In the genomic region with DNA sequence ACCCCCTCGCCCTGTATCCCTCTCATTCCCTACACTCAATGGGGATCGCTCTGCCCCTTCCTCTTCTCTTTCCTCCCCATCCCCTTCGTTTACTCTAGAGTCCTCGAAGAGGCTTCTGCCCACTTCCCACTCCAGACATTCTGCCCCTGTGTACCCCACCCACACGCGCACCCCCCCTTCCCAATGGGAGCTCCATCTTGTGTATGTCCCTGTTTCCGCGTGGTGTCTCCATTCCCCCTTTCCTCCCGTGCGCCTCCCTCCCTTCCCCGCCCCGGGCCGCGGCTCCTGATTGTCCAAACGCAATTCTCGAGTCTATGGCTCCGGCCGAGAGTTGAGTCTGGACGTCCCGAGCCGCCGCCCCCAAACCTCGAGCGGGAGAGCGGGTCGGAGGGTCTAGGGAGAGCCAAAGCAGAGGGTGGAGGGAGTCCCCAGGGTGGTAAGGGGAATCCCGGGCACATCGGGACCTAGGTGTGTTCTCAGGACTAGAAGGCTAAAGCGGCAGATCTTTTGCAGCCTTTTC, we compare ENCODE assay signal across 8 cellular contexts. TPM values are rescaled to one million over a fixed set of nuclear protein-coding genes. Genes with fewer than 3 reads are reported as not detected.
DNase-seq lines count a peak whose midpoint lies in the region; ATAC-seq, FAIRE-seq and TF ChIP-seq lines count a peak whose summit lies in the region.

No MANE protein-coding gene starts in this region.

- CTCF ChIA-PET in GM12878 (lab: Yijun Ruan, JAX), result interaction anchor here (1.1 to 2.9 kb wide), 6 partner anchors 8 to 110 kb away, joined by 4 to 23 read pairs (median 6); partner anchors contain the start of genes RPS18, VPS52 and ZBTB22

- H3K79me2 ChIP-seq in DND-41 (ENCODE audit: insufficient read depth, low read length) (peaks cover 18% of the 10 kb centered on the region), GM12878 (ENCODE audit: control insufficient read depth, insufficient read depth, low read length) (peaks cover 4% of the 10 kb centered on the region)

- POLR2A ChIA-PET in GM12878 (lab: Charles Lee), result interaction anchor here (0.6 to 1.8 kb wide), 5 partner anchors 58 to 132 kb away, joined by 3 to 9 read pairs (median 4); partner anchors contain the start of genes HLA-DPB1, RPS18, VPS52 and ZBTB22

- DNase-seq in DND-41 (no peak), LoVo (ENCODE audit: low spot score) (peak; percentile 19), GM12878 (ENCODE audit: low read depth, low spot score) (no peak), small intestine (peak; percentile 49), NCI-H2171 treated with DMSO at 0.1 percent for 48 hours (lab: John Stamatoyannopoulos, UW) (no peak)

- in situ Hi-C loops in GM12878 (cut with MboI), result no loop called here

- no peak for TF ChIP-seq POLR2A in GM12878 (IDR thresholded peaks at IDR 0.05; ENCODE audit: low read depth, low read length)

- H3K4me1 ChIP-seq in DND-41 (ENCODE audit: insufficient read depth, low read length) (peaks cover 49% of the 10 kb centered on the region), GM12878 (ENCODE audit: control insufficient read depth, insufficient read depth, low read length) (peaks cover 22% of the 10 kb centered on the region), iPS-18a (ENCODE audit: control insufficient read depth, low read depth, low read length) (peaks cover 18% of the 10 kb centered on the region), small intestine (ENCODE audit: control insufficient read depth in 2 of 2, insufficient read depth in 1 of 2, low read depth in 1 of 2, low read length in 1 of 2) (peaks cover 0 to 7% of the 10 kb centered on the region in 2 donors)

- H4K20me1 ChIP-seq in DND-41 (ENCODE audit: insufficient read depth, low read length), result peaks cover 7% of the 10 kb centered on the region
- no peaks in the 10 kb centered on the region; the same call in 1 of the 2 replicates for H4K20me1 ChIP-seq in GM12878 (ENCODE audit: control insufficient read depth, insufficient read depth)

- H3K4me3 ChIP-seq in DND-41 (ENCODE audit: low read depth in 1 of 2, low read length in 2 of 2) (peak overlapping the region; percentile 76), GM12878 (peak overlapping the region; percentile 94), iPS-18a (ENCODE audit: low read length) (peak overlapping the region; percentile 80), small intestine (ENCODE audit: low read depth in 1 of 2, low read length in 2 of 2) (peak overlapping the region; percentile 83 to 87)

- ATAC-seq in DND-41 (ENCODE audit: insufficient read depth, low read depth), result no peak
- ATAC-seq in GM12878, result peak; percentile 9
- no peak for ATAC-seq in GM18520 (IDR thresholded peaks at IDR 0.05; ENCODE audit: unreplicated experiment)
- ATAC-seq in HG03139 (IDR thresholded peaks at IDR 0.05; ENCODE audit: unreplicated experiment), result no peak

- intact Hi-C loops in GM12878 (cut with micrococcal nuclease; ENCODE audit: unreplicated experiment), result loop anchor here (10.0 kb wide), 1 partner anchor 367 kb away; no protein-coding TSS in a partner anchor

- H3K9me3 ChIP-seq in DND-41 (ENCODE audit: insufficient read depth, low read length, severe bottlenecking) (no peaks in the 10 kb centered on the region), GM12878 (replicated peaks; ENCODE audit: control insufficient read depth, insufficient read depth, low read length) (no peaks in the 10 kb centered on the region), iPS-18a (ENCODE audit: control insufficient read depth, low read depth, low read length) (no peaks in the 10 kb centered on the region), small intestine (ENCODE audit: control insufficient read depth, low read depth) (no peaks in the 10 kb centered on the region)

- peak overlapping the region; percentile 88 for H3K4me2 ChIP-seq in DND-41 (ENCODE audit: insufficient read depth, low read length)
- H3K4me2 ChIP-seq in GM12878 (ENCODE audit: control insufficient read depth, insufficient read depth), result peak overlapping the region; percentile 98

- TF ChIP-seq CTCF in DND-41 (IDR thresholded peaks at IDR 0.05; ENCODE audit: borderline replicate concordance, extremely low read depth, low read length, poor library complexity, severe bottlenecking) (no peak), GM12878 (IDR thresholded peaks at IDR 0.05 in 2 of 3, conservative IDR thresholded peaks at IDR 0.05 in 1 of 3; ENCODE audit: control insufficient read depth in 2 of 3, extremely low read depth in 1 of 3, insufficient read depth in 1 of 3, low read depth in 3 of 3, low read length in 3 of 3) (no peak)

- H3K36me3 ChIP-seq in DND-41 (ENCODE audit: insufficient read depth, low read length) (peaks cover 28% of the 10 kb centered on the region), GM12878 (ENCODE audit: control insufficient read depth in 2 of 2, insufficient read depth in 2 of 2, low read length in 1 of 2) (peaks cover 5 to 12% of the 10 kb centered on the region in 2 experiments), iPS-18a (ENCODE audit: control insufficient read depth, low read depth, low read length) (peaks cover 19% of the 10 kb centered on the region), small intestine (ENCODE audit: control insufficient read depth in 2 of 2, insufficient read depth in 2 of 2, low read length in 2 of 2) (peaks cover 3 to 8% of the 10 kb centered on the region in 2 donors)

- SMC1A ChIA-PET in GM12878 (lab: Charles Lee; ENCODE audit: uncharacterized antibody, unreplicated experiment), result interaction anchor here (2.2 kb wide), 1 partner anchor 64 kb away, joined by 7 read pairs; the partner anchor contains the start of genes RPS18 and VPS52

- H3K27me3 ChIP-seq in DND-41 (ENCODE audit: insufficient read depth, low read length, poor library complexity) (peaks cover 5% of the 10 kb centered on the region), GM12878 (replicated peaks in 1 of 2; ENCODE audit: control insufficient read depth in 2 of 2, insufficient read depth in 2 of 2, low read length in 1 of 2) (no peaks in the 10 kb centered on the region), iPS-18a (ENCODE audit: control insufficient read depth, insufficient read depth, low read length) (peaks cover 50% of the 10 kb centered on the region), small intestine (ENCODE audit: control insufficient read depth in 2 of 2, insufficient read depth in 2 of 2, low read length in 2 of 2) (no peaks in the 10 kb centered on the region)

- H3K9ac ChIP-seq in DND-41 (ENCODE audit: low read depth, low read length), result peak overlapping the region; percentile 94
- peak overlapping the region; percentile 98 for H3K9ac ChIP-seq in GM12878 (ENCODE audit: control insufficient read depth, insufficient read depth, low read length)
- peak overlapping the region; percentile 74 for H3K9ac ChIP-seq in iPS-18a (ENCODE audit: low read length)

- RAD21 ChIA-PET in GM12878 (lab: Charles Lee; ENCODE audit: unreplicated experiment), result interaction anchor here (0.7 to 2.0 kb wide), 4 partner anchors 8 to 757 kb away, joined by 3 to 15 read pairs (median 3); no protein-coding TSS in a partner anchor

- 0% methylated on average over 19 of the region's 29 CpGs for WGBS in GM12878 (ENCODE audit: insufficient coverage, insufficient replicate concordance, low lambda C conversion rate, missing lambda C conversion rate)
- 1% methylated on average over 26 to 29 of the region's 29 CpGs for WGBS in small intestine, 3 donors

- H3K27ac ChIP-seq in DND-41 (ENCODE audit: low read length) (peak overlapping the region; percentile 81), GM12878 (ENCODE audit: control insufficient read depth, insufficient read depth) (peak overlapping the region; percentile 96), iPS-18a (ENCODE audit: low read length) (no peak overlapping the region), small intestine (ENCODE audit: low read depth in 1 of 2, low read length in 1 of 2) (peak overlapping the region; percentile 89 to 95)

- no peak for TF ChIP-seq EP300 in GM12878 (IDR thresholded peaks at IDR 0.05; ENCODE audit: borderline replicate concordance in 1 of 2, control insufficient read depth in 1 of 2, low read depth in 2 of 2, low read length in 2 of 2)

- no peak for TF ChIP-seq RAD21 in GM12878 (IDR thresholded peaks at IDR 0.05; ENCODE audit: insufficient read depth, low read depth, low read length)

- peak overlapping the region; percentile 88 for H2AFZ ChIP-seq in DND-41 (ENCODE audit: low read depth, low read length)
- H2AFZ ChIP-seq in GM12878 (ENCODE audit: control insufficient read depth, low read depth, low read length), result peak overlapping the region; percentile 90

- peak; percentile 13 for FAIRE-seq in GM12878 (lab: Jason Lieb, UNC)
- no peak for FAIRE-seq in small intestine (lab: Jason Lieb, UNC)

- no TSS peak for BruUV-seq in GM12878 (replicated peaks; lab: Mats Ljungman, UMichigan)

RNA-seq across cellular contexts. Expression of gene RING1, which starts 0.7 kb away (rescaled TPM):
- total RNA-seq in GM12878 (2013; cell fraction: nucleolus; rRNA removed), result 5.2 and 6.4 TPM in 2 replicates
- total RNA-seq in GM12878 (2014; rRNA removed) (11.6 and 16.2 TPM in 2 replicates), GM12878 (2014; rRNA removed; fragmentation: Illumina TruSeq; extraction: Trizol) (16.0 and 17.2 TPM in 2 replicates), GM12878 (2021) (24.1 and 24.9 TPM in 2 replicates)
- polyA plus RNA-seq in GM12878 (2011; ENCODE audit: low read depth), result 7.9 TPM
- polyA plus RNA-seq in GM12878 (2011; rRNA removed) (9.0 and 15.4 TPM in 2 replicates), GM12878 (2014; fragmentation: Illumina TruSeq; extraction: Trizol) (11.2 and 16.9 TPM in 2 replicates), GM12878 (2014; fragmentation: Nextera tagmentation; extraction: Ambion mirVana) (1 to 10 TPM; 2.0 to 4.2 TPM), GM12878 (2014; rRNA removed) (27.2 and 27.8 TPM in 2 replicates), GM12878 (2016; fragmentation: Nextera tagmentation; extraction: Ambion mirVana) (1 to 10 TPM; 5.4 to 6.3 TPM), small intestine (10 to 100 TPM; 30.4 to 46.7 (median 42.3) TPM)
- 18.1 and 21.3 TPM in 2 replicates for polyA plus RNA-seq in GM12878 (2011; cell fraction: cytosol; rRNA removed)
- 34.4 and 40.4 TPM in 2 replicates for polyA plus RNA-seq in GM12878 (2011; cell fraction: nucleus; rRNA removed)
- 22.0 and 31.1 TPM in 2 replicates for polyA plus RNA-seq in GM12878 (2012)
- 8.7 and 11.2 TPM in 2 replicates for polyA minus RNA-seq in GM12878 (2011; rRNA and poly(A)+ RNA removed)
- 7.1 and 7.6 TPM in 2 replicates for polyA minus RNA-seq in GM12878 (2011; cell fraction: cytosol; rRNA and poly(A)+ RNA removed)
- 2.3 and 4.1 TPM in 2 replicates for polyA minus RNA-seq in GM12878 (2011; cell fraction: nucleus; rRNA and poly(A)+ RNA removed)

RNA-seq across cellular contexts. Expression of gene HSD17B8, which starts 3.2 kb away (rescaled TPM):
- 7.5 and 9.9 TPM in 2 replicates for total RNA-seq in GM12878 (2013; cell fraction: nucleolus; rRNA removed)
- total RNA-seq in GM12878 (2014; rRNA removed) (38.4 and 41.5 TPM in 2 replicates), GM12878 (2014; rRNA removed; fragmentation: Illumina TruSeq; extraction: Trizol) (14.1 and 14.4 TPM in 2 replicates), GM12878 (2021) (23.8 and 30.8 TPM in 2 replicates)
- 13.8 TPM for polyA plus RNA-seq in GM12878 (2011; ENCODE audit: low read depth)
- polyA plus RNA-seq in GM12878 (2011; rRNA removed) (20.0 and 29.2 TPM in 2 replicates), GM12878 (2014; fragmentation: Illumina TruSeq; extraction: Trizol) (7.8 and 12.5 TPM in 2 replicates), GM12878 (2014; fragmentation: Nextera tagmentation; extraction: Ambion mirVana) (10 to 100 TPM in 1 of 2 experiments, 1 to 10 TPM in 1; 3.1 to 13.6 TPM), GM12878 (2014; rRNA removed) (40.8 and 40.9 TPM in 2 replicates), GM12878 (2016; fragmentation: Nextera tagmentation; extraction: Ambion mirVana) (10 to 100 TPM; 46.7 to 54.3 TPM), small intestine (10 to 100 TPM; 30.9 to 33.8 (median 32.2) TPM)
- polyA plus RNA-seq in GM12878 (2011; cell fraction: cytosol; rRNA removed), result 41.7 and 54.6 TPM in 2 replicates
- polyA plus RNA-seq in GM12878 (2011; cell fraction: nucleus; rRNA removed), result 51.8 and 54.1 TPM in 2 replicates
- 19.5 and 25.0 TPM in 2 replicates for polyA plus RNA-seq in GM12878 (2012)
- polyA minus RNA-seq in GM12878 (2011; rRNA and poly(A)+ RNA removed), result 20.0 and 26.4 TPM in 2 replicates
- 3.3 and 6.5 TPM in 2 replicates for polyA minus RNA-seq in GM12878 (2011; cell fraction: cytosol; rRNA and poly(A)+ RNA removed)
- 5.9 and 11.8 TPM in 2 replicates for polyA minus RNA-seq in GM12878 (2011; cell fraction: nucleus; rRNA and poly(A)+ RNA removed)

RNA-seq across cellular contexts. Expression of gene SLC39A7, which starts 7.0 kb away (rescaled TPM):
- 28.9 TPM in 2 replicates for total RNA-seq in GM12878 (2013; cell fraction: nucleolus; rRNA removed)
- total RNA-seq in GM12878 (2014; rRNA removed) (48.9 and 50.6 TPM in 2 replicates), GM12878 (2014; rRNA removed; fragmentation: Illumina TruSeq; extraction: Trizol) (41.3 and 43.9 TPM in 2 replicates), GM12878 (2021) (52.9 and 57.3 TPM in 2 replicates)
- polyA plus RNA-seq in GM12878 (2011; ENCODE audit: low read depth), result 55.2 TPM
- polyA plus RNA-seq in GM12878 (2011; rRNA removed) (23.0 and 37.4 TPM in 2 replicates), GM12878 (2014; fragmentation: Illumina TruSeq; extraction: Trizol) (51.0 and 63.1 TPM in 2 replicates), GM12878 (2014; fragmentation: Nextera tagmentation; extraction: Ambion mirVana) (1 to 10 TPM; 7.3 to 8.4 TPM), GM12878 (2014; rRNA removed) (55.3 and 56.1 TPM in 2 replicates), GM12878 (2016; fragmentation: Nextera tagmentation; extraction: Ambion mirVana) (10 to 100 TPM; 12.8 to 14.0 TPM), small intestine (100 to 1,000 TPM in 1 of 3 donors, 10 to 100 TPM in 2; 38.9 to 162 (median 57.3) TPM)
- polyA plus RNA-seq in GM12878 (2011; cell fraction: cytosol; rRNA removed), result 50.2 and 54.2 TPM in 2 replicates
- polyA plus RNA-seq in GM12878 (2011; cell fraction: nucleus; rRNA removed), result 55.7 and 62.9 TPM in 2 replicates
- polyA plus RNA-seq in GM12878 (2012), result 59.6 and 80.9 TPM in 2 replicates
- 30.9 and 31.3 TPM in 2 replicates for polyA minus RNA-seq in GM12878 (2011; rRNA and poly(A)+ RNA removed)
- 11.0 and 13.6 TPM in 2 replicates for polyA minus RNA-seq in GM12878 (2011; cell fraction: cytosol; rRNA and poly(A)+ RNA removed)
- polyA minus RNA-seq in GM12878 (2011; cell fraction: nucleus; rRNA and poly(A)+ RNA removed), result 18.6 and 31.2 TPM in 2 replicates

RNA-seq across cellular contexts. Expression of gene RXRB, which starts 7.2 kb away (rescaled TPM):
- total RNA-seq in GM12878 (2013; cell fraction: nucleolus; rRNA removed), result 37.4 and 40.4 TPM in 2 replicates
- total RNA-seq in GM12878 (2014; rRNA removed), result 14.0 TPM in 2 replicates
- 9.5 and 10.8 TPM in 2 replicates for total RNA-seq in GM12878 (2014; rRNA removed; fragmentation: Illumina TruSeq; extraction: Trizol)
- 27.1 and 30.3 TPM in 2 replicates for total RNA-seq in GM12878 (2021)
- polyA plus RNA-seq in GM12878 (2011; ENCODE audit: low read depth), result 20.9 TPM
- 26.6 and 35.0 TPM in 2 replicates for polyA plus RNA-seq in GM12878 (2011; rRNA removed)
- polyA plus RNA-seq in GM12878 (2011; cell fraction: cytosol; rRNA removed), result 33.9 and 40.3 TPM in 2 replicates
- 155 and 193 TPM in 2 replicates for polyA plus RNA-seq in GM12878 (2011; cell fraction: nucleus; rRNA removed)
- polyA plus RNA-seq in GM12878 (2012), result 35.2 and 36.1 TPM in 2 replicates
- 16.4 and 25.8 TPM in 2 replicates for polyA plus RNA-seq in GM12878 (2014; fragmentation: Illumina TruSeq; extraction: Trizol)
- polyA plus RNA-seq in GM12878 (2014; fragmentation: Nextera tagmentation; extraction: Ambion mirVana), result 1 to 10 TPM in 1 of 2 experiments, under 1 TPM in 1; 0.71 to 1.6 TPM
- polyA plus RNA-seq in GM12878 (2014; rRNA removed), result 30.3 and 34.4 TPM in 2 replicates
- polyA plus RNA-seq in GM12878 (2016; fragmentation: Nextera tagmentation; extraction: Ambion mirVana), result 10 to 100 TPM; 19.8 to 21.0 TPM
- 36.9 and 38.1 TPM in 2 replicates for polyA minus RNA-seq in GM12878 (2011; rRNA and poly(A)+ RNA removed)
- polyA minus RNA-seq in GM12878 (2011; cell fraction: cytosol; rRNA and poly(A)+ RNA removed), result 6.8 and 11.2 TPM in 2 replicates
- polyA minus RNA-seq in GM12878 (2011; cell fraction: nucleus; rRNA and poly(A)+ RNA removed), result 24.2 and 28.5 TPM in 2 replicates
- polyA plus RNA-seq in small intestine, result 10 to 100 TPM; 26.3 to 32.4 (median 29.2) TPM

RNA-seq across cellular contexts. Expression of gene COL11A2, which starts 15.4 kb away (rescaled TPM):
- 1.8 and 1.9 TPM in 2 replicates for total RNA-seq in GM12878 (2013; cell fraction: nucleolus; rRNA removed)
- total RNA-seq in GM12878 (2014; rRNA removed) (0.22 and 0.23 TPM in 2 replicates), GM12878 (2014; rRNA removed; fragmentation: Illumina TruSeq; extraction: Trizol) (0.22 and 0.23 TPM in 2 replicates), GM12878 (2021) (0.51 and 0.53 TPM in 2 replicates)
- polyA plus RNA-seq in GM12878 (2011; ENCODE audit: low read depth), result 0.25 TPM
- polyA plus RNA-seq in GM12878 (2011; rRNA removed) (0.42 and 0.83 TPM in 2 replicates), GM12878 (2014; fragmentation: Illumina TruSeq; extraction: Trizol) (0.09 and 0.44 TPM in 2 replicates), GM12878 (2014; fragmentation: Nextera tagmentation; extraction: Ambion mirVana) (under 1 TPM in 1 of 2 experiments, not detected in 1; 0.07 TPM), GM12878 (2014; rRNA removed) (0.72 and 0.76 TPM in 2 replicates), GM12878 (2016; fragmentation: Nextera tagmentation; extraction: Ambion mirVana) (under 1 TPM; 0.03 to 0.15 TPM), small intestine (under 1 TPM; 0.27 to 0.67 (median 0.57) TPM)
- 0.36 and 0.57 TPM in 2 replicates for polyA plus RNA-seq in GM12878 (2011; cell fraction: cytosol; rRNA removed)
- 8.6 and 10.3 TPM in 2 replicates for polyA plus RNA-seq in GM12878 (2011; cell fraction: nucleus; rRNA removed)
- polyA plus RNA-seq in GM12878 (2012), result 0.70 and 0.73 TPM in 2 replicates
- 0.15 and 0.46 TPM in 2 replicates for polyA minus RNA-seq in GM12878 (2011; rRNA and poly(A)+ RNA removed)
- not detected in 2 replicates for polyA minus RNA-seq in GM12878 (2011; cell fraction: cytosol; rRNA and poly(A)+ RNA removed)
- 0.85 and 0.86 TPM in 2 replicates for polyA minus RNA-seq in GM12878 (2011; cell fraction: nucleus; rRNA and poly(A)+ RNA removed)

Comparison
In these comparisons a context has a peak if more than half of its experiments do, and no peak if none do; other contexts are left out.
1. DNase-seq: peak in LoVo (single experiment) and small intestine (single experiment); none in DND-41 (single experiment), GM12878 (single experiment) and NCI-H2171 treated with DMSO at 0.1 percent for 48 hours (single experiment).
2. Peak in every context shown above with its lines, with median percentiles within 50 percentile points of each other: H3K4me3 ChIP-seq and H3K9ac ChIP-seq.